ENCODE assay signal across 8 cellular contexts in genomic region chr7:155300641-155301452, GRCh38. TPM values are rescaled to one million over a fixed set of nuclear protein-coding genes. Genes with fewer than 3 reads are reported as not detected.
DNase-seq lines count a peak whose midpoint lies in the region; ATAC-seq and TF ChIP-seq lines count a peak whose summit lies in the region.

No MANE protein-coding gene starts in this region.

- H3K36me3 Mint-ChIP-seq in Calu3 (ENCODE audit: insufficient read depth, unreplicated experiment) (peaks cover 80% of the 10 kb centered on the region), neural crest cell (ENCODE audit: low read depth) (peaks cover 21% of the 10 kb centered on the region)

- peaks cover 36% of the 10 kb centered on the region for H3K36me3 ChIP-seq in Panc1 (ENCODE audit: control insufficient read depth, insufficient read depth, low read length)
- peaks cover 3% of the 10 kb centered on the region for H3K36me3 ChIP-seq in ectodermal cell (ENCODE audit: control insufficient read depth, insufficient read depth, low read length)

- POLR2A ChIA-PET in Panc1 (lab: Charles Lee): no interaction called here

- peak overlapping the region; percentile 56 for H3K27ac Mint-ChIP-seq in Calu3 (ENCODE audit: unreplicated experiment)
- no peak overlapping the region for H3K27ac Mint-ChIP-seq in neural crest cell (ENCODE audit: unreplicated experiment)

- BruUV-seq in Calu3 (replicated peaks; lab: Mats Ljungman, UMichigan): no TSS peak
- no TSS peak for BruUV-seq in Panc1 (replicated peaks; lab: Mats Ljungman, UMichigan)

- H3K4me3 Mint-ChIP-seq in Calu3 (ENCODE audit: low read depth, unreplicated experiment): peak overlapping the region; percentile 92
- peak overlapping the region; percentile 95 for H3K4me3 Mint-ChIP-seq in neural crest cell

- H3K9me3 ChIP-seq in Panc1 (ENCODE audit: control insufficient read depth, insufficient read depth, low read depth, low read length) (no peaks in the 10 kb centered on the region), ectodermal cell (ENCODE audit: control insufficient read depth, low read length) (no peaks in the 10 kb centered on the region)

- CTCF ChIA-PET in Calu3 (lab: Charles Lee): no interaction called here
- CTCF ChIA-PET in Panc1 (lab: Charles Lee): no interaction called here

- H3K4me3 ChIP-seq in Panc1 (ENCODE audit: low read depth in 2 of 2, low read length in 2 of 2): peak overlapping the region; percentile 29 to 94; a peak in 3 of 4 replicates
- H3K4me3 ChIP-seq in ectodermal cell (ENCODE audit: insufficient read depth, low read depth, low read length): peak overlapping the region; percentile 3

- TF ChIP-seq CTCF in Calu3 (IDR thresholded peaks at IDR 0.05; ENCODE audit: unreplicated experiment) (no peak), Panc1 (IDR thresholded peaks at IDR 0.05) (no peak), neural crest cell (conservative IDR thresholded peaks at IDR 0.05) (no peak)

- H3K9me3 Mint-ChIP-seq in Calu3 (ENCODE audit: low read depth, unreplicated experiment): no peaks in the 10 kb centered on the region
- H3K9me3 Mint-ChIP-seq in neural crest cell: no peaks in the 10 kb centered on the region

- in situ Hi-C loops in Panc1 (cut with HindIII; ENCODE audit: low pct_unique_long_range_greater_than_20kb, low sequenced_read_pairs): no loop called here

- ATAC-seq in Panc1 (no peak), left ventricle myocardium superior (no peak)

- DNase-seq in Calu3: no peak
- no peak for DNase-seq in Panc1 (ENCODE audit: low read depth, low spot score)
- DNase-seq in neural crest cell (ENCODE audit: low read depth, low spot score): no peak
- no peak for DNase-seq in left ventricle myocardium superior
- no peak for DNase-seq in dedifferentiated amniotic fluid mesenchymal stem cell (ENCODE audit: extremely low spot score)
- DNase-seq in HT-29 (ENCODE audit: low spot score): no peak
- no peak for DNase-seq in mucosa of gallbladder (ENCODE audit: low spot score)

- H3K4me1 Mint-ChIP-seq in Calu3 (ENCODE audit: low read depth, unreplicated experiment) (peaks cover 36% of the 10 kb centered on the region), neural crest cell (peaks cover 46% of the 10 kb centered on the region)

- 91 to 92% methylated on average over 11 of the region's 11 CpGs for WGBS in ectodermal cell, 2 experiments

- H3K4me1 ChIP-seq in Panc1 (ENCODE audit: control insufficient read depth, insufficient read depth, low read length) (peaks cover 24% of the 10 kb centered on the region), ectodermal cell (ENCODE audit: control insufficient read depth, insufficient read depth, low read length) (peaks cover 9% of the 10 kb centered on the region)

- H3K27me3 ChIP-seq in Panc1 (ENCODE audit: control insufficient read depth, insufficient read depth, low read length) (no peaks in the 10 kb centered on the region), ectodermal cell (ENCODE audit: control insufficient read depth, insufficient read depth, low read length, poor library complexity, severe bottlenecking) (no peaks in the 10 kb centered on the region)

- H3K27ac ChIP-seq in Panc1 (ENCODE audit: low read length) (no peak overlapping the region), ectodermal cell (ENCODE audit: insufficient read depth, low read depth, low read length, poor library complexity, severe bottlenecking) (no peak overlapping the region)

- intact Hi-C loops in Calu3 (cut with micrococcal nuclease; ENCODE audit: unreplicated experiment) (no loop called here), Panc1 (cut with micrococcal nuclease; ENCODE audit: unreplicated experiment) (no loop called here), left ventricle myocardium superior (cut with micrococcal nuclease) (no loop called here)

- H3K27me3 Mint-ChIP-seq in Calu3 (ENCODE audit: unreplicated experiment): no peaks in the 10 kb centered on the region
- H3K27me3 Mint-ChIP-seq in neural crest cell (ENCODE audit: low read depth): no peaks in the 10 kb centered on the region

RNA-seq across cellular contexts. Expression of gene INSIG1, which starts 3.2 kb away (rescaled TPM):
- total RNA-seq in Calu3 (2022) (60.0 and 71.3 TPM in 2 replicates), Panc1 (2021; ENCODE audit: unreplicated experiment) (92.6 TPM), neural crest cell (80.9 and 81.5 TPM in 2 replicates), left ventricle myocardium superior (8.7 TPM), mucosa of gallbladder (256 TPM)
- polyA plus RNA-seq in Panc1 (2012; ENCODE audit: insufficient read length): 62.0 TPM
- 56.6 TPM for polyA plus RNA-seq in ectodermal cell (2013, experiment 1 of 4)
- polyA plus RNA-seq in ectodermal cell (2013, experiment 2 of 4): 40.7 TPM
- 24.6 TPM for polyA plus RNA-seq in ectodermal cell (2013, experiment 3 of 4)
- 27.6 TPM for polyA plus RNA-seq in ectodermal cell (2013, experiment 4 of 4)
- 298 and 318 TPM in 2 replicates for total RNA-seq in HT-29 (2014; rRNA removed; shearing (Covaris generic))
